10 cellular contexts compared by ENCODE assay signal in the genomic region with DNA sequence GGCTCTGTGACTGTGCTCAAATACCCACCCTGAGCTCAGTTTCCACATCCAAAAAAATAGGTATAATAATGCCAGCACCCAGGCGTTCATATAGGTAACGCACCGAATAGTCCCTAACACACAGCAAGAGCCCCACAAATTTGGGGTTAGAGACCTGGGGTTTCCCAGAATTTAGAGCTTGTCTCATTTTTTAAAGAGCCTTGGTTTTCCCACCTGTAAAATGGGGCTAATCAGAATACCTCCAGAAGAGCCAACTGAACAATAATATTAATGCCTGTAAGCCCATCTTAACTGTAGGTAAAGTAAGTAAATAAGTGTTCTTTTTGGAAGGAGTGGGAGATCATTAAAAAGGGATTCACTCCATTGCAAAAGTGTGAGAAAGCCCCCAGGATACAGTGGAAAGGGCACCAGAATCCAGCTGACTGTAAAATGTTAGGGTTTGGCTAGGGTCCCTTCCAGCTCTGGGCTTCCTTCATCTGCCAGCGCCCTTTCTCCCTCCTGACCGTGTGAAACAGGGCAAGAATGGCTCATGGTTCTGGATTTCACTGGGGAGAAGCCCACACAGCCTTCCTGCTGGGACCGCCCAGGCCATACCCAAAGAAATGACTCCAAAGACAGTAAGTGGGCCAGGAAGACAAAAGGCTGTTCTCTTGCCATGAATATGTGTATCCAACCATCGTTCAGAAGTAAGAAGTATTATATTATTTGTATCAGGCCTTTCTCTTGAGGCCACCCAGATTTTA. TPM values are rescaled to one million over a fixed set of nuclear protein-coding genes. Genes with fewer than 3 reads are reported as not detected.
A peak's percentile ranks its signal among the peaks of the same experiment; 100 is the strongest.
DNase-seq lines count a peak whose midpoint lies in the region; ATAC-seq, FAIRE-seq and TF ChIP-seq lines count a peak whose summit lies in the region.
"Had no signal": no experiment of that assay in that cellular context is flagged by ENCODE, and none has a peak within 500 bp of the region (broad histone marks: within the 10 kb centered on the region; RNA-seq: fewer than 3 reads in every experiment).

No MANE protein-coding gene starts in this region.

- H3K27me3 Mint-ChIP-seq in endothelial cell (ENCODE audit: unreplicated experiment) (peaks cover 8% of the 10 kb centered on the region), neural crest cell (ENCODE audit: low read depth) (peaks cover 40% of the 10 kb centered on the region)

- ATAC-seq in HG03045 (IDR thresholded peaks at IDR 0.05; ENCODE audit: unreplicated experiment) = no peak
- ATAC-seq in pancreas = no peak

- H3K4me3 ChIP-seq in AG10803 (ENCODE audit: low read length) (peak overlapping the region; percentile 91), pancreas (peak overlapping the region in 1 of 4 donors; percentile 89)

- H3K27ac Mint-ChIP-seq in endothelial cell (ENCODE audit: unreplicated experiment) = no peak overlapping the region
- H3K27ac Mint-ChIP-seq in neural crest cell (ENCODE audit: unreplicated experiment) = no peak overlapping the region

- TF ChIP-seq CTCF in AG10803 (conservative IDR thresholded peaks at IDR 0.05; ENCODE audit: low read length) (no peak), endothelial cell (IDR thresholded peaks at IDR 0.05; ENCODE audit: unreplicated experiment) (no peak), neural crest cell (conservative IDR thresholded peaks at IDR 0.05) (no peak), pancreas (IDR thresholded peaks at IDR 0.05) (no peak)

- H3K4me1 Mint-ChIP-seq in endothelial cell (ENCODE audit: unreplicated experiment) (peaks cover 20% of the 10 kb centered on the region), neural crest cell (peaks cover 6% of the 10 kb centered on the region)

- WGBS in pancreas, 2 donors = 88 to 90% methylated on average over 7 of the region's 7 CpGs

- no peak for FAIRE-seq in pancreas (lab: Jason Lieb, UNC)

- H3K4me3 Mint-ChIP-seq in endothelial cell (ENCODE audit: unreplicated experiment) = peak overlapping the region; percentile 93
- H3K4me3 Mint-ChIP-seq in neural crest cell = peak overlapping the region; percentile 69

- no peaks in the 10 kb centered on the region for H3K36me3 Mint-ChIP-seq in endothelial cell (ENCODE audit: low read depth, unreplicated experiment)
- no peaks in the 10 kb centered on the region for H3K36me3 Mint-ChIP-seq in neural crest cell (ENCODE audit: low read depth)

- no peak for TF ChIP-seq RAD21 in Ishikawa (IDR thresholded peaks at IDR 0.05; ENCODE audit: low read depth)

- H3K36me3 ChIP-seq in pancreas = no peaks in the 10 kb centered on the region

- H3K27me3 ChIP-seq in pancreas = no peaks in the 10 kb centered on the region

- DNase-seq in AG10803 (ENCODE audit: low read depth) (no peak), endothelial cell (ENCODE audit: low spot score) (no peak), neural crest cell (ENCODE audit: low read depth, low spot score) (no peak), NCI-H1048 (lab: John Stamatoyannopoulos, UW) (no peak), pancreas (no peak), NCI-H2081 (lab: John Stamatoyannopoulos, UW) (no peak)
- DNase-seq: hippocampal formation; stimulated activated CD4-positive, alpha-beta T cell treated with anti-CD3 and anti-CD28 coated beads, Interleukin-4, amount 100 ng/mL, for 4 hours had no signal

- intact Hi-C loops in pancreas (cut with DNase I) = no loop called here

- H3K9me3 Mint-ChIP-seq in endothelial cell (ENCODE audit: unreplicated experiment) (no peaks in the 10 kb centered on the region), neural crest cell (no peaks in the 10 kb centered on the region)

- TF ChIP-seq EP300 in Ishikawa (IDR thresholded peaks at IDR 0.05; ENCODE audit: borderline replicate concordance) = no peak

- no peaks in the 10 kb centered on the region for H3K9me3 ChIP-seq in pancreas

- peaks cover 0 to 4% (median 0%) of the 10 kb centered on the region in 3 donors for H3K4me1 ChIP-seq in pancreas

- no peak overlapping the region for H3K27ac ChIP-seq in pancreas

TF ChIP-seq in Ishikawa, 13 proteins besides CTCF, POLR2A, EP300 and RAD21:
- no peak for TF ChIP-seq YY1 (IDR thresholded peaks at IDR 0.05; ENCODE audit: low read depth)
- 0 out of 2 replicates have a peak, but pooled peaks have one; percentile 3 for TF ChIP-seq TEAD4 (IDR thresholded peaks at IDR 0.05)

RNA-seq across cellular contexts. Expression of a gene that starts 2.1 kb away (rescaled TPM):
- total RNA-seq in endothelial cell (ENCODE audit: unreplicated experiment) = 18.0 TPM
- 6.6 and 6.8 TPM in 2 replicates for total RNA-seq in neural crest cell
- 10 to 100 TPM in 4 of 6 donors, 1 to 10 TPM in 2; 8.7 to 12.8 (median 11.4) TPM for total RNA-seq in pancreas
- polyA plus RNA-seq in pancreas = 10 to 100 TPM in 1 of 2 donors, 1 to 10 TPM in 1; 8.7 to 14.9 TPM
